In genomic region chr1:214473392-214473791, GRCh38 we compare ENCODE assay signal across 15 cellular contexts.
DNase-seq lines count a peak whose midpoint lies in the region; ATAC-seq, FAIRE-seq and TF ChIP-seq lines count a peak whose summit lies in the region.
"Had no signal": no experiment of that assay in that cellular context is flagged by ENCODE, and none has a peak within 500 bp of the region (broad histone marks: within the 10 kb centered on the region; RNA-seq: fewer than 3 reads in every experiment).

No MANE protein-coding gene starts in this region.

- peaks cover 51% of the 10 kb centered on the region for H4K20me1 ChIP-seq in astrocyte (ENCODE audit: insufficient read depth, low read length)

- DNase-seq in A673 (ENCODE audit: low spot score) (no peak), HCEC 1CT (peak; percentile 72), astrocyte (ENCODE audit: low read depth) (peak; percentile 54), foreskin fibroblast (peak; percentile 34 to 69), H54 (ENCODE audit: insufficient read length, low spot score) (no peak), amygdala (lab: John Stamatoyannopoulos, UW) (no peak)
- no peak for DNase-seq in activated CD4-positive, alpha-beta memory T cell treated with anti-CD3 and anti-CD28 coated beads for 36 hours
- no peak for DNase-seq in activated naive CD8-positive, alpha-beta T cell treated with anti-CD3 and anti-CD28 coated beads, Interleukin-2, amount 50 U/mL, for 24 hours
- DNase-seq: activated CD4-positive, alpha-beta T cell treated with anti-CD3 and anti-CD28 coated beads for 36 hours; activated naive CD8-positive, alpha-beta T cell treated with anti-CD3 and anti-CD28 coated beads for 36 hours; natural killer cell; NCI-H2107; stimulated activated CD4-positive, alpha-beta T cell treated with anti-CD3 and anti-CD28 coated beads, Interleukin-1b, Interleukin-23, amount 100 ng/mL, for 48 hours had no signal

- TF ChIP-seq CTCF in A673 (conservative IDR thresholded peaks at IDR 0.05; ENCODE audit: low read depth, low read length) (no peak), astrocyte (IDR thresholded peaks at IDR 0.05; ENCODE audit: insufficient read depth, low read depth, low read length) (no peak), foreskin fibroblast (IDR thresholded peaks at IDR 0.05; ENCODE audit: low read depth, low read length) (no peak)

- H3K4me1 ChIP-seq in A673 (ENCODE audit: insufficient read depth, low read length, poor library complexity, severe bottlenecking), result peaks cover 80% of the 10 kb centered on the region
- peaks cover 58% of the 10 kb centered on the region for H3K4me1 ChIP-seq in astrocyte (ENCODE audit: insufficient read depth, low read length)

- ATAC-seq in activated naive CD8-positive, alpha-beta T cell treated with anti-CD3 and anti-CD28 coated beads, Interleukin-2, amount 50 U/mL, for 24 hours, result no peak
- ATAC-seq: activated CD4-positive, alpha-beta T cell treated with anti-CD3 and anti-CD28 coated beads for 36 hours; natural killer cell had no signal

- no peaks in the 10 kb centered on the region for H3K27me3 Mint-ChIP-seq in astrocyte (ENCODE audit: low read depth, unreplicated experiment)
- H3K27me3 Mint-ChIP-seq in activated CD4-positive, alpha-beta memory T cell treated with anti-CD3 and anti-CD28 coated beads for 36 hours, result peaks cover 20% of the 10 kb centered on the region
- H3K27me3 Mint-ChIP-seq in activated naive CD8-positive, alpha-beta T cell treated with anti-CD3 and anti-CD28 coated beads, Interleukin-2, amount 50 U/mL, for 24 hours, result peaks cover 21% of the 10 kb centered on the region

- H3K36me3 Mint-ChIP-seq in astrocyte (ENCODE audit: low read depth, unreplicated experiment), result peaks cover 11% of the 10 kb centered on the region
- no peaks in the 10 kb centered on the region for H3K36me3 Mint-ChIP-seq in activated CD4-positive, alpha-beta memory T cell treated with anti-CD3 and anti-CD28 coated beads for 36 hours
- H3K36me3 Mint-ChIP-seq in activated naive CD8-positive, alpha-beta T cell treated with anti-CD3 and anti-CD28 coated beads, Interleukin-2, amount 50 U/mL, for 24 hours (ENCODE audit: low read depth), result no peaks in the 10 kb centered on the region
- H3K36me3 Mint-ChIP-seq: activated naive CD8-positive, alpha-beta T cell treated with anti-CD3 and anti-CD28 coated beads for 36 hours; natural killer cell had no signal

- intact Hi-C loops in A673 (cut with micrococcal nuclease; ENCODE audit: unreplicated experiment), result no loop called here
- intact Hi-C loops in activated CD4-positive, alpha-beta memory T cell treated with anti-CD3 and anti-CD28 coated beads for 36 hours (cut with micrococcal nuclease), result no loop called here

- peak; percentile 37 for FAIRE-seq in astrocyte (lab: Jason Lieb, UNC)
- no peak for FAIRE-seq in H54 (lab: Jason Lieb, UNC)
- FAIRE-seq: colon had no signal

- no TSS peak for BruUV-seq in A673 (replicated peaks; lab: Mats Ljungman, UMichigan)

- no peaks in the 10 kb centered on the region for H3K9me3 ChIP-seq in A673 (ENCODE audit: low read depth, low read length, poor library complexity, severe bottlenecking)
- no peaks in the 10 kb centered on the region for H3K9me3 ChIP-seq in astrocyte (ENCODE audit: insufficient read depth, low read depth, low read length)
- H3K9me3 ChIP-seq: thoracic aorta had no signal

- no peak overlapping the region for H2AFZ ChIP-seq in astrocyte (ENCODE audit: low read depth, low read length)

- H3K36me3 ChIP-seq in A673 (ENCODE audit: insufficient read depth, low read length, poor library complexity, severe bottlenecking) (no peaks in the 10 kb centered on the region), astrocyte (ENCODE audit: insufficient read depth, low read length) (no peaks in the 10 kb centered on the region)
- H3K36me3 ChIP-seq: thoracic aorta had no signal

- H3K9me3 Mint-ChIP-seq in astrocyte (ENCODE audit: unreplicated experiment), result no peaks in the 10 kb centered on the region
- no peaks in the 10 kb centered on the region for H3K9me3 Mint-ChIP-seq in activated CD4-positive, alpha-beta memory T cell treated with anti-CD3 and anti-CD28 coated beads for 36 hours
- H3K9me3 Mint-ChIP-seq in activated naive CD8-positive, alpha-beta T cell treated with anti-CD3 and anti-CD28 coated beads, Interleukin-2, amount 50 U/mL, for 24 hours, result no peaks in the 10 kb centered on the region
- H3K9me3 Mint-ChIP-seq: activated naive CD8-positive, alpha-beta T cell treated with anti-CD3 and anti-CD28 coated beads for 36 hours; natural killer cell had no signal

- no peak overlapping the region for H3K9ac ChIP-seq in astrocyte (ENCODE audit: low read length)

- POLR2A ChIA-PET in A673 (lab: Charles Lee; ENCODE audit: low non-redundant PET), result no interaction called here
- POLR2A ChIA-PET in activated CD4-positive, alpha-beta memory T cell treated with anti-CD3 and anti-CD28 coated beads for 36 hours (lab: Charles Lee), result no interaction called here

- TF ChIP-seq POLR2A in H54 (IDR thresholded peaks at IDR 0.05; ENCODE audit: low read depth, low read length), result no peak

- peaks cover 87% of the 10 kb centered on the region for H3K79me2 ChIP-seq in astrocyte (ENCODE audit: insufficient read depth, low read length)

- H3K4me2 ChIP-seq in astrocyte (ENCODE audit: low read length), result no peak overlapping the region

- CTCF ChIA-PET in A673 (lab: Charles Lee), result no interaction called here
- CTCF ChIA-PET in activated CD4-positive, alpha-beta memory T cell treated with anti-CD3 and anti-CD28 coated beads for 36 hours (lab: Charles Lee), result interaction anchor here (0.9 to 1.0 kb wide), 2 partner anchors 117 to 142 kb away, joined by 3 to 4 read pairs; no protein-coding TSS in a partner anchor

- H3K4me1 Mint-ChIP-seq in astrocyte (ENCODE audit: low read depth, unreplicated experiment), result peaks cover 73% of the 10 kb centered on the region
- no peaks in the 10 kb centered on the region for H3K4me1 Mint-ChIP-seq in activated CD4-positive, alpha-beta memory T cell treated with anti-CD3 and anti-CD28 coated beads for 36 hours (ENCODE audit: low read depth)
- H3K4me1 Mint-ChIP-seq in activated naive CD8-positive, alpha-beta T cell treated with anti-CD3 and anti-CD28 coated beads, Interleukin-2, amount 50 U/mL, for 24 hours, result peaks cover 26% of the 10 kb centered on the region
- H3K4me1 Mint-ChIP-seq: natural killer cell had no signal

- H3K27me3 ChIP-seq in A673 (replicated peaks; ENCODE audit: insufficient read depth, low read depth, low read length, poor library complexity) (no peaks in the 10 kb centered on the region), astrocyte (ENCODE audit: insufficient read depth, low read length) (no peaks in the 10 kb centered on the region)

- peak overlapping the region; percentile 100 for H3K27ac Mint-ChIP-seq in astrocyte (ENCODE audit: unreplicated experiment)
- no peak overlapping the region for H3K27ac Mint-ChIP-seq in activated CD4-positive, alpha-beta memory T cell treated with anti-CD3 and anti-CD28 coated beads for 36 hours
- H3K27ac Mint-ChIP-seq in activated naive CD8-positive, alpha-beta T cell treated with anti-CD3 and anti-CD28 coated beads, Interleukin-2, amount 50 U/mL, for 24 hours, result no peak overlapping the region
- H3K27ac Mint-ChIP-seq: activated CD4-positive, alpha-beta T cell treated with anti-CD3 and anti-CD28 coated beads for 36 hours; activated naive CD8-positive, alpha-beta T cell treated with anti-CD3 and anti-CD28 coated beads for 36 hours; natural killer cell had no signal

- H3K4me3 ChIP-seq in A673 (ENCODE audit: low read depth, low read length, poor library complexity, severe bottlenecking), result no peak overlapping the region
- no peak overlapping the region for H3K4me3 ChIP-seq in astrocyte (ENCODE audit: insufficient read depth, low read depth, low read length)
- no peak overlapping the region for H3K4me3 ChIP-seq in foreskin fibroblast (ENCODE audit: low read depth in 1 of 2, low read length in 2 of 2)
- H3K4me3 ChIP-seq: thoracic aorta had no signal

- peak overlapping the region; percentile 39 for H3K27ac ChIP-seq in A673 (ENCODE audit: low read depth, low read length, poor library complexity, severe bottlenecking)
- H3K27ac ChIP-seq in astrocyte (ENCODE audit: low read depth, low read length), result no peak overlapping the region
- H3K27ac ChIP-seq: thoracic aorta had no signal

- H3K4me3 Mint-ChIP-seq in astrocyte (ENCODE audit: unreplicated experiment), result no peak overlapping the region
- H3K4me3 Mint-ChIP-seq in activated CD4-positive, alpha-beta memory T cell treated with anti-CD3 and anti-CD28 coated beads for 36 hours, result no peak overlapping the region
- H3K4me3 Mint-ChIP-seq in activated naive CD8-positive, alpha-beta T cell treated with anti-CD3 and anti-CD28 coated beads, Interleukin-2, amount 50 U/mL, for 24 hours, result no peak overlapping the region
- H3K4me3 Mint-ChIP-seq: activated CD4-positive, alpha-beta T cell treated with anti-CD3 and anti-CD28 coated beads for 36 hours; activated naive CD8-positive, alpha-beta T cell treated with anti-CD3 and anti-CD28 coated beads for 36 hours; natural killer cell had no signal

Comparison
In these comparisons a context has a peak if more than half of its experiments do, and no peak if none do; other contexts are left out.
1. DNase-seq: peak in HCEC 1CT (single experiment), astrocyte (single experiment) and foreskin fibroblast (2 of 2); none in A673 (single experiment), H54 (single experiment), activated CD4-positive, alpha-beta memory T cell treated with anti-CD3 and anti-CD28 coated beads for 36 hours (single experiment), amygdala (0 of 56) and activated naive CD8-positive, alpha-beta T cell treated with anti-CD3 and anti-CD28 coated beads, Interleukin-2, amount 50 U/mL, for 24 hours (single experiment).